ENCODE assay signal across 15 cellular contexts in genomic region chr17:4313482-4314114, GRCh38. TPM values are rescaled to one million over a fixed set of nuclear protein-coding genes. Genes with fewer than 3 reads are reported as not detected.
DNase-seq lines count a peak whose midpoint lies in the region; ATAC-seq and TF ChIP-seq lines count a peak whose summit lies in the region.
"Had no signal": no experiment of that assay in that cellular context is flagged by ENCODE, and none has a peak within 500 bp of the region (broad histone marks: within the 10 kb centered on the region; RNA-seq: fewer than 3 reads in every experiment).

No MANE protein-coding gene starts in this region.

- peaks cover 91% of the 10 kb centered on the region for H3K4me1 ChIP-seq in left ventricle myocardium inferior
- peaks cover 7% of the 10 kb centered on the region for H3K4me1 ChIP-seq in endocrine pancreas (ENCODE audit: control insufficient read depth, insufficient read depth, low read length)
- peaks cover 62% of the 10 kb centered on the region for H3K4me1 ChIP-seq in muscle layer of colon (ENCODE audit: insufficient read depth, low read length)
- H3K4me1 ChIP-seq: BE2C, neural progenitor cell had no signal

- H3K27ac ChIP-seq in left ventricle myocardium inferior (replicated peaks): peak overlapping the region; percentile 82
- H3K27ac ChIP-seq in muscle layer of colon (ENCODE audit: low read depth, low read length): no peak overlapping the region
- H3K27ac ChIP-seq: neural progenitor cell had no signal

- H3K9ac ChIP-seq in endocrine pancreas (ENCODE audit: control insufficient read depth, insufficient read depth, low read length) (no peak overlapping the region), muscle layer of colon (ENCODE audit: low read length) (peak overlapping the region; percentile 3)
- H3K9ac ChIP-seq: neural progenitor cell had no signal

- ATAC-seq in Right ventricle myocardium inferior (no peak), HG03175 (IDR thresholded peaks at IDR 0.05; ENCODE audit: unreplicated experiment) (no peak), GM21526 (IDR thresholded peaks at IDR 0.05; ENCODE audit: low FRiP score, unreplicated experiment) (no peak)

- H3K4me3 ChIP-seq in left ventricle myocardium inferior (peak overlapping the region; percentile 45), endocrine pancreas (ENCODE audit: control insufficient read depth, insufficient read depth, low read length) (peak overlapping the region; percentile 44), muscle layer of colon (ENCODE audit: low read depth in 1 of 2, low read length in 2 of 2) (peak overlapping the region in 1 of 2 donors; percentile 15)
- H3K4me3 ChIP-seq: neural progenitor cell had no signal

- H3K9me3 ChIP-seq in left ventricle myocardium inferior (replicated peaks): no peaks in the 10 kb centered on the region
- H3K9me3 ChIP-seq in endocrine pancreas (ENCODE audit: control insufficient read depth, low read length): no peaks in the 10 kb centered on the region
- H3K9me3 ChIP-seq in muscle layer of colon (ENCODE audit: low read length): no peaks in the 10 kb centered on the region
- H3K9me3 ChIP-seq: BE2C had no signal

- DNase-seq in left ventricle myocardium inferior: no peak
- DNase-seq in Right ventricle myocardium inferior (ENCODE audit: missing footprints): no peak
- DNase-seq in NCI-H2196 treated with DMSO at 0.1 percent for 48 hours (lab: John Stamatoyannopoulos, UW; ENCODE audit: unreplicated experiment): no peak
- no peak for DNase-seq in activated CD4-positive, CD25-positive, alpha-beta regulatory T cell (lab: John Stamatoyannopoulos, UW)
- DNase-seq: activated CD8-positive, alpha-beta memory T cell treated with anti-CD3 and anti-CD28 coated beads for 24 hours; BE2C; immature natural killer cell; NCI-H1105; NCI-H69; stimulated activated CD4-positive, alpha-beta T cell treated with anti-CD3 and anti-CD28 coated beads, Interleukin-1b, Interleukin-23, amount 100 ng/mL, for 48 hours had no signal

- intact Hi-C loops in left ventricle myocardium inferior (cut with micrococcal nuclease): no loop called here
- intact Hi-C loops in Right ventricle myocardium inferior (cut with DNase I): loop anchor here (5.0 kb wide), 2 partner anchors 41 to 54 kb away; partner anchors contain the start of gene UBE2G1

- no peak for TF ChIP-seq CTCF in left ventricle myocardium inferior (IDR thresholded peaks at IDR 0.05; ENCODE audit: borderline replicate concordance)

- H3K27me3 ChIP-seq in left ventricle myocardium inferior (ENCODE audit: low read depth) (no peaks in the 10 kb centered on the region), endocrine pancreas (ENCODE audit: control insufficient read depth, insufficient read depth, low read length) (no peaks in the 10 kb centered on the region), muscle layer of colon (ENCODE audit: control insufficient read depth in 1 of 2, insufficient read depth in 2 of 2, low read length in 2 of 2) (no peaks in the 10 kb centered on the region)
- H3K27me3 ChIP-seq: BE2C, neural progenitor cell had no signal

- no peaks in the 10 kb centered on the region for H3K36me3 ChIP-seq in left ventricle myocardium inferior
- no peaks in the 10 kb centered on the region for H3K36me3 ChIP-seq in endocrine pancreas (ENCODE audit: control insufficient read depth, insufficient read depth, low read length)
- no peaks in the 10 kb centered on the region for H3K36me3 ChIP-seq in muscle layer of colon (ENCODE audit: insufficient read depth, low read length)
- H3K36me3 ChIP-seq: BE2C, neural progenitor cell had no signal

RNA-seq across cellular contexts. Expression of gene ANKFY1, which starts 49.8 kb away (rescaled TPM):
- total RNA-seq in left ventricle myocardium inferior: 22.9 TPM
- 23.3 TPM for total RNA-seq in Right ventricle myocardium inferior

RNA-seq across cellular contexts. Expression of gene UBE2G1, which starts 52.9 kb away (rescaled TPM):
- total RNA-seq in left ventricle myocardium inferior (92.8 TPM), Right ventricle myocardium inferior (106 TPM)
